ENCODE assay signal across 8 cellular contexts in genomic region chr6:57267586-57268293, GRCh38. TPM values are rescaled to one million over a fixed set of nuclear protein-coding genes. Genes with fewer than 3 reads are reported as not detected.
DNase-seq lines count a peak whose midpoint lies in the region; ATAC-seq and TF ChIP-seq lines count a peak whose summit lies in the region.

No MANE protein-coding gene starts in this region.

- H3K27ac ChIP-seq in psoas muscle = no peak overlapping the region

- H3K36me3 ChIP-seq in psoas muscle (ENCODE audit: insufficient read depth in 1 of 2, low read depth in 1 of 2) = no peaks in the 10 kb centered on the region

- H3K9me3 ChIP-seq in psoas muscle = no peaks in the 10 kb centered on the region

- H3K4me1 ChIP-seq in psoas muscle = no peaks in the 10 kb centered on the region

- DNase-seq in activated gamma-delta T cell treated with Interleukin-2 at 50 U/mL for 16 hours (peak; percentile 26), activated gamma-delta T cell (lab: John Stamatoyannopoulos, UW) (no peak), NCI-H1105 (lab: John Stamatoyannopoulos, UW) (peak; percentile 9), foreskin fibroblast (peak; percentile 95 to 98), psoas muscle (no peak), inferior parietal cortex (ENCODE audit: extremely low spot score) (no peak)
- DNase-seq in activated CD4-positive, alpha-beta T cell treated with anti-CD3 and anti-CD28 coated beads, Interleukin-2, amount 50 U/mL, for 4 hours = peak; percentile 27 to 32

- ATAC-seq in psoas muscle (peak in 3 of 4 donors; percentile 53 to 77 (median 67)), GM21367 (IDR thresholded peaks at IDR 0.05; ENCODE audit: unreplicated experiment) (no peak)

- H3K4me3 ChIP-seq in foreskin fibroblast (ENCODE audit: low read depth in 1 of 2, low read length in 2 of 2) = no peak overlapping the region
- H3K4me3 ChIP-seq in psoas muscle = no peak overlapping the region

- TF ChIP-seq CTCF in foreskin fibroblast (IDR thresholded peaks at IDR 0.05; ENCODE audit: low read depth, low read length) (peak; percentile 44), psoas muscle (IDR thresholded peaks at IDR 0.05) (peak; percentile 17)

- H3K27me3 ChIP-seq in psoas muscle (ENCODE audit: insufficient read depth in 3 of 3, low read length in 2 of 3) = no peaks in the 10 kb centered on the region

- intact Hi-C loops in psoas muscle (cut with DNase I) = no loop called here

- WGBS in psoas muscle, 3 donors = 60 to 67% (median 60%) methylated on average over 10 of the region's 10 CpGs

RNA-seq across cellular contexts. Expression of gene RAB23, which starts 45.6 kb away (rescaled TPM):
- 10 to 100 TPM in 1 of 4 donors, 1 to 10 TPM in 3; 5.9 to 10.1 (median 6.0) TPM for total RNA-seq in psoas muscle
- polyA plus RNA-seq in psoas muscle = 10 to 100 TPM in 1 of 3 donors, 1 to 10 TPM in 2; 3.9 to 14.1 (median 4.3) TPM

RNA-seq across cellular contexts. Expression of gene PRIM2, which starts 49.7 kb away (rescaled TPM):
- 1 to 10 TPM; 1.7 to 3.3 (median 2.2) TPM for total RNA-seq in psoas muscle
- 1 to 10 TPM; 2.3 to 5.9 (median 5.8) TPM for polyA plus RNA-seq in psoas muscle

Comparison
In these comparisons a context has a peak if more than half of its experiments do, and no peak if none do; other contexts are left out.
1. DNase-seq: peak in activated gamma-delta T cell treated with Interleukin-2 at 50 U/mL for 16 hours (single experiment), NCI-H1105 (single experiment), activated CD4-positive, alpha-beta T cell treated with anti-CD3 and anti-CD28 coated beads, Interleukin-2, amount 50 U/mL, for 4 hours (2 of 2) and foreskin fibroblast (2 of 2); none in activated gamma-delta T cell (single experiment), psoas muscle (0 of 2) and inferior parietal cortex (single experiment).